1 cellular context compared by ENCODE assay signal in the genomic region with DNA sequence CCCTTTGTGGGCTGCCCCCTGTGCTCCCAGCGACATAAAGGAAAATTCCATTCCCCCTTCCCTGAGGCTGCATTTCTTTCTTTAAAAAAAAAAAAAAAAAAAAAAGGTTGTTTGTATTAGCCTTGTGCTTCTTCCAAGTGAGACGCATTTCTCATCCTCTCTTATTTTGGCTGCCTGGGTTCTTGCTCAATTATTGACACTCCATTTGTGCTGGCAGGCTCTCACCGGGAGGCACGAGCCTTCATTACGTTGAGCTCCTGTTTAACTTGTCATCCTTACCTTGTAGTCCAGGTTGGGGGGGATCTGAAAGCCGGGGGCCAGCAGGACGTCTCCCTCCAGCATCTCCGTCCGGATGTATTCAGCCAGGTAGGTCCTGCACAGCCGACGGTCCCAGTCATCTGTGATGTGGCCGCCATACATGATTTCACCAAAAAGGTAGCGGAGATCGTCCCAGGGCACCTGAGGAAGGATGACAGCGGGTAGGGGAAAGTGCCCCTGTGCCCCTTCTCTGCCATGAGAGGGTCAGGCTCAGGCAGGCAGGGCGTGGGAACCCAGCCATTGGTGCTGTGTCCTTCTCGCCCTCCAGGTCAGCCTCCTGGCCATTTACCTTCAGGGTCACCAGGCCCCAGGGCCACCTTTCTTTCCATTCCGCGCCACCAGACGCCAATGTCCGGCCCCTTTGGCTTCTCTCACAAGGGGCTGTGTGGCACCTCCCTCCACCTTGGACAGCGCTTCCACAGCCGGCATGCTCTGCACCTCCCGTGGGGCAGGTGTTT.
TF ChIP-seq lines count a peak whose summit lies in the region.

No MANE protein-coding gene starts in this region.

TF ChIP-seq in GM12878, 131 proteins besides CTCF, POLR2A, EP300 and RAD21 (continued from another document):
- TF ChIP-seq, protein P1, sequence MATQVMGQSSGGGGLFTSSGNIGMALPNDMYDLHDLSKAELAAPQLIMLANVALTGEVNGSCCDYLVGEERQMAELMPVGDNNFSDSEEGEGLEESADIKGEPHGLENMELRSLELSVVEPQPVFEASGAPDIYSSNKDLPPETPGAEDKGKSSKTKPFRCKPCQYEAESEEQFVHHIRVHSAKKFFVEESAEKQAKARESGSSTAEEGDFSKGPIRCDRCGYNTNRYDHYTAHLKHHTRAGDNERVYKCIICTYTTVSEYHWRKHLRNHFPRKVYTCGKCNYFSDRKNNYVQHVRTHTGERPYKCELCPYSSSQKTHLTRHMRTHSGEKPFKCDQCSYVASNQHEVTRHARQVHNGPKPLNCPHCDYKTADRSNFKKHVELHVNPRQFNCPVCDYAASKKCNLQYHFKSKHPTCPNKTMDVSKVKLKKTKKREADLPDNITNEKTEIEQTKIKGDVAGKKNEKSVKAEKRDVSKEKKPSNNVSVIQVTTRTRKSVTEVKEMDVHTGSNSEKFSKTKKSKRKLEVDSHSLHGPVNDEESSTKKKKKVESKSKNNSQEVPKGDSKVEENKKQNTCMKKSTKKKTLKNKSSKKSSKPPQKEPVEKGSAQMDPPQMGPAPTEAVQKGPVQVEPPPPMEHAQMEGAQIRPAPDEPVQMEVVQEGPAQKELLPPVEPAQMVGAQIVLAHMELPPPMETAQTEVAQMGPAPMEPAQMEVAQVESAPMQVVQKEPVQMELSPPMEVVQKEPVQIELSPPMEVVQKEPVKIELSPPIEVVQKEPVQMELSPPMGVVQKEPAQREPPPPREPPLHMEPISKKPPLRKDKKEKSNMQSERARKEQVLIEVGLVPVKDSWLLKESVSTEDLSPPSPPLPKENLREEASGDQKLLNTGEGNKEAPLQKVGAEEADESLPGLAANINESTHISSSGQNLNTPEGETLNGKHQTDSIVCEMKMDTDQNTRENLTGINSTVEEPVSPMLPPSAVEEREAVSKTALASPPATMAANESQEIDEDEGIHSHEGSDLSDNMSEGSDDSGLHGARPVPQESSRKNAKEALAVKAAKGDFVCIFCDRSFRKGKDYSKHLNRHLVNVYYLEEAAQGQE (IDR thresholded peaks at IDR 0.05; ENCODE audit: low read depth, low read length): peak; percentile 21; the same call in 1 of the 2 replicates
- TF ChIP-seq ETV6 (conservative IDR thresholded peaks at IDR 0.05 in 1 of 2, IDR thresholded peaks at IDR 0.05 in 1 of 2; ENCODE audit: borderline replicate concordance in 1 of 2, low read depth in 1 of 2): no peak
